9 cellular contexts compared by ENCODE assay signal in genomic region chr12:47808049-47808448, GRCh38. TPM values are rescaled to one million over a fixed set of nuclear protein-coding genes. Genes with fewer than 3 reads are reported as not detected.
A peak's percentile ranks its signal among the peaks of the same experiment; 100 is the strongest.
DNase-seq lines count a peak whose midpoint lies in the region; ATAC-seq and TF ChIP-seq lines count a peak whose summit lies in the region.
"Had no signal": no experiment of that assay in that cellular context is flagged by ENCODE, and none has a peak within 500 bp of the region (broad histone marks: within the 10 kb centered on the region; RNA-seq: fewer than 3 reads in every experiment).

No MANE protein-coding gene starts in this region.

- peak; percentile 37 for ATAC-seq in HG03175 (IDR thresholded peaks at IDR 0.05; ENCODE audit: unreplicated experiment)
- ATAC-seq in activated CD4-positive, CD25-positive, alpha-beta regulatory T cell treated with anti-CD3 and anti-CD28 coated beads, Interleukin-2, amount 50 U/mL, for 24 hours: peak; percentile 31 to 36

- H3K9ac ChIP-seq in neuronal stem cell (ENCODE audit: low read depth, low read length, poor library complexity): peak overlapping the region; percentile 68

- H3K9me3 ChIP-seq in neuronal stem cell (replicated peaks in 1 of 2; ENCODE audit: control insufficient read depth in 2 of 2, insufficient read depth in 1 of 2, low read depth in 1 of 2, low read length in 2 of 2): no peaks in the 10 kb centered on the region
- no peaks in the 10 kb centered on the region for H3K9me3 ChIP-seq in thyroid gland

- H3K4me3 ChIP-seq in neuronal stem cell (ENCODE audit: low read length in 2 of 2) (no peak overlapping the region), thyroid gland (replicated peaks in 1 of 3) (no peak overlapping the region)
- H3K4me3 ChIP-seq: SK-N-MC had no signal

- H3K18ac ChIP-seq in neuronal stem cell (ENCODE audit: low read length): peak overlapping the region; percentile 81

- H3K36me3 ChIP-seq in neuronal stem cell (replicated peaks in 1 of 2; ENCODE audit: control insufficient read depth in 2 of 2, insufficient read depth in 2 of 2, low read length in 2 of 2) (peaks cover 0 to 45% of the 10 kb centered on the region in 2 donors), thyroid gland (no peaks in the 10 kb centered on the region)

- DNase-seq in GM13977 (ENCODE audit: low spot score) (peak; percentile 58), neuronal stem cell (ENCODE audit: low spot score) (no peak), thyroid gland (peak in 1 of 2 donors; percentile 36), NCI-H524 treated with DMSO at 0.1 percent for 48 hours (lab: John Stamatoyannopoulos, UW) (no peak), NCI-H2196 treated with DMSO at 0.1 percent for 48 hours (lab: John Stamatoyannopoulos, UW; ENCODE audit: unreplicated experiment) (no peak)

- no peak overlapping the region for H2BK15ac ChIP-seq in neuronal stem cell (ENCODE audit: low read length)

- no peak overlapping the region for H4K91ac ChIP-seq in neuronal stem cell (ENCODE audit: low read depth, low read length, poor library complexity)

- no peak overlapping the region for H3K23ac ChIP-seq in neuronal stem cell (ENCODE audit: low read depth, low read length, poor library complexity)

- no peak overlapping the region for H4K8ac ChIP-seq in neuronal stem cell (ENCODE audit: low read depth, low read length)

- peak overlapping the region; percentile 12 for H2AK5ac ChIP-seq in neuronal stem cell (ENCODE audit: low read depth, low read length)

- no CpG with 5 or more reads among the region's 9 CpGs for WGBS in neuronal stem cell (ENCODE audit: extremely low coverage in 2 of 2, insufficient read length in 2 of 2, insufficient replicate concordance in 1 of 2), 2 donors
- 41 to 70% methylated on average over 5 to 9 of the region's 9 CpGs for WGBS in thyroid gland, 2 donors

- peak overlapping the region; percentile 22 for H3K14ac ChIP-seq in neuronal stem cell (ENCODE audit: low read length)

- no peak overlapping the region for H3K4ac ChIP-seq in neuronal stem cell (ENCODE audit: low read length)

- no peak overlapping the region for H2BK120ac ChIP-seq in neuronal stem cell (ENCODE audit: low read depth, low read length)

- intact Hi-C loops in thyroid gland (cut with DNase I): no loop called here

- no peak for TF ChIP-seq POLR2A in thyroid gland (IDR thresholded peaks at IDR 0.05)

- H3K27me3 ChIP-seq in neuronal stem cell (ENCODE audit: control insufficient read depth in 3 of 3, insufficient read depth in 3 of 3, low read depth in 1 of 3, low read length in 3 of 3) (no peaks in the 10 kb centered on the region), thyroid gland (no peaks in the 10 kb centered on the region)

- no peak overlapping the region for H2AFZ ChIP-seq in neuronal stem cell (ENCODE audit: low read length)

- TF ChIP-seq CTCF in GM13977 (IDR thresholded peaks at IDR 0.05; ENCODE audit: extremely low read depth, insufficient read depth, missing control alignments) (no peak), thyroid gland (IDR thresholded peaks at IDR 0.05) (no peak)

- H3K27ac ChIP-seq in cingulate gyrus (ENCODE audit: low read depth, low read length): peak overlapping the region; percentile 72
- no peak overlapping the region for H3K27ac ChIP-seq in neuronal stem cell (replicated peaks; ENCODE audit: low read length)
- peak overlapping the region in 2 of 3 donors; percentile 94 to 98 for H3K27ac ChIP-seq in thyroid gland
- H3K27ac ChIP-seq: SK-N-MC had no signal

- H2BK12ac ChIP-seq in neuronal stem cell (ENCODE audit: low read length): no peak overlapping the region

- in situ Hi-C loops in GM13977 (cut with MboI; ENCODE audit: low pct_unique_long_range_greater_than_20kb, low sequenced_read_pairs, unreplicated experiment): no loop called here

- no peak overlapping the region for H3K4me2 ChIP-seq in neuronal stem cell (ENCODE audit: insufficient read depth, low read length, poor library complexity, severe bottlenecking)

- H3K79me1 ChIP-seq in neuronal stem cell (ENCODE audit: low read depth, low read length): peaks cover 11% of the 10 kb centered on the region

- H3K4me1 ChIP-seq in neuronal stem cell (ENCODE audit: control insufficient read depth in 2 of 2, insufficient read depth in 1 of 2, low read depth in 1 of 2, low read length in 2 of 2) (peaks cover 38 to 45% of the 10 kb centered on the region in 2 donors), thyroid gland (peaks cover 88 to 98% of the 10 kb centered on the region in 2 donors)

- H2BK5ac ChIP-seq in neuronal stem cell (ENCODE audit: low read length): peak overlapping the region; percentile 20

RNA-seq across cellular contexts. Expression of gene HDAC7, which starts 11.7 kb away (rescaled TPM):
- 26.3 TPM for polyA plus RNA-seq in neuronal stem cell (2013, experiment 1 of 2)
- polyA plus RNA-seq in neuronal stem cell (2013, experiment 2 of 2): 27.4 TPM
- 10 to 100 TPM; 44.5 to 61.9 (median 52.6) TPM for total RNA-seq in thyroid gland

RNA-seq across cellular contexts. Expression of gene SLC48A1, which starts 35.0 kb away (rescaled TPM):
- 12.5 TPM for polyA plus RNA-seq in neuronal stem cell (2013, experiment 1 of 2)
- polyA plus RNA-seq in neuronal stem cell (2013, experiment 2 of 2): 12.3 TPM
- total RNA-seq in thyroid gland: 100 to 1,000 TPM in 3 of 4 donors, 10 to 100 TPM in 1; 59.3 to 276 (median 187) TPM

RNA-seq across cellular contexts. Expression of gene RAPGEF3, which starts 49.4 kb away (rescaled TPM):
- 1.3 TPM for polyA plus RNA-seq in neuronal stem cell (2013, experiment 1 of 2)
- 1.1 TPM for polyA plus RNA-seq in neuronal stem cell (2013, experiment 2 of 2)
- 100 to 1,000 TPM in 2 of 4 donors, 10 to 100 TPM in 2; 87.3 to 178 (median 125) TPM for total RNA-seq in thyroid gland
